26 cellular contexts compared by ENCODE assay signal in the genomic region with DNA sequence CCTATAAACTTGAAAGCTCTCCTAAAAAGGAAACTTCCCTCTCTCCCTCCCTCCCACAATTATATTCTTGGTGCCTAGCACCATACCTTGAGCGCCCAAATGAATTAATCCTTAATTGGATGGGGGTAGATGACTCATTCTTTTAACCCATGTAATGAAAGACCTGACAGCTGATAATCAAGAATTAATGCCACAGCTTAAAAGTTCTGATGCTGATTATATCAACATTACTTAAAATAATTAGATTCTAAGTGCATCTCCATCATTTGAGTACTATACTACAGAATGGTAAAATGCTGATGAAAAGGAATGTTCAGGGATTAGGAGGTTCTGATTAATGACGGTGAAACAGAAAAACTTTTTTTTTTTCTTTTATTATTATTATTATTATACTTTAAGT.
"Had no signal": no experiment of that assay in that cellular context is flagged by ENCODE, and none has a peak within 500 bp of the region (broad histone marks: within the 10 kb centered on the region; RNA-seq: fewer than 3 reads in every experiment).

No MANE protein-coding gene starts in this region.

- H3K4me3 ChIP-seq: psoas muscle, right lobe of liver, sigmoid colon, stomach, thoracic aorta, thyroid gland, tibial nerve, upper lobe of left lung had no signal

- H3K27me3 ChIP-seq: neutrophil, right lobe of liver, sigmoid colon, stomach, thyroid gland, tibial nerve, upper lobe of left lung had no signal

- ATAC-seq: naive thymus-derived CD8-positive, alpha-beta T cell; natural killer cell treated with Interleukin-12 subunit alpha and Interleukin-12 subunit beta and Interleukin-15 and Interleukin-18, amount 100 ng/mL, for 72 hours; psoas muscle; right cardiac atrium; right lobe of liver; stimulated activated effector memory CD8-positive, alpha-beta T cell treated with anti-CD3 and anti-CD28 coated beads, Interleukin-12 subunit alpha, Interleukin-12 subunit beta, amount 100 ng/mL, for 72 hours; stimulated activated naive B cell treated with anti-CD40 and anti-IgM and Interleukin-4, amounts not matched to agents 10 μg/mL and 1 μg/mL and 100 μg/mL, for 72 hours had no signal

- DNase-seq: naive thymus-derived CD8-positive, alpha-beta T cell; nephron progenitor cell; nucleus accumbens; posterior cingulate gyrus; psoas muscle; right cardiac atrium; right lobe of liver; sigmoid colon; small intestine; stimulated activated CD4-positive, alpha-beta T cell treated with anti-CD3 and anti-CD28 coated beads, Interleukin-15, amount 100 ng/mL, for 24 hours; stimulated activated CD4-positive, alpha-beta T cell treated with anti-CD3 and anti-CD28 coated beads, Interleukin-2, amount 100 ng/mL, for 24 hours; stimulated activated CD4-positive, alpha-beta T cell treated with anti-CD3 and anti-CD28 coated beads, Interleukin-2, amount 100 ng/mL, for 48 hours; stimulated activated CD4-positive, alpha-beta T cell treated with anti-CD3 and anti-CD28 coated beads, Interleukin-4, amount 100 ng/mL, for 24 hours; stimulated activated naive B cell treated with anti-CD40 and anti-IgM and Interleukin-4, amounts not matched to agents 10 μg/mL and 1 μg/mL and 100 μg/mL, for 72 hours; stimulated activated naive CD4-positive, alpha-beta T cell treated with Interleukin-2 at 50 U/mL for 16 hours; stomach; thyroid gland; trophoblast cell; upper lobe of left lung had no signal

- FAIRE-seq: small intestine, urothelium cell line had no signal

- H3K36me3 ChIP-seq: neutrophil, right lobe of liver, sigmoid colon, stomach, thoracic aorta, thyroid gland, tibial nerve, upper lobe of left lung had no signal

- H3K4me1 ChIP-seq: parathyroid adenoma, psoas muscle, sigmoid colon, stomach, thyroid gland, tibial nerve, upper lobe of left lung had no signal

- H3K27ac ChIP-seq: neutrophil, parathyroid adenoma, psoas muscle, right lobe of liver, sigmoid colon, stomach, thoracic aorta, thyroid gland, tibial nerve, upper lobe of left lung had no signal

- H3K9me3 ChIP-seq: neutrophil, psoas muscle, right lobe of liver, sigmoid colon, stomach, thoracic aorta, thyroid gland, tibial nerve, upper lobe of left lung had no signal
